11 cellular contexts compared by ENCODE assay signal in the genomic region with DNA sequence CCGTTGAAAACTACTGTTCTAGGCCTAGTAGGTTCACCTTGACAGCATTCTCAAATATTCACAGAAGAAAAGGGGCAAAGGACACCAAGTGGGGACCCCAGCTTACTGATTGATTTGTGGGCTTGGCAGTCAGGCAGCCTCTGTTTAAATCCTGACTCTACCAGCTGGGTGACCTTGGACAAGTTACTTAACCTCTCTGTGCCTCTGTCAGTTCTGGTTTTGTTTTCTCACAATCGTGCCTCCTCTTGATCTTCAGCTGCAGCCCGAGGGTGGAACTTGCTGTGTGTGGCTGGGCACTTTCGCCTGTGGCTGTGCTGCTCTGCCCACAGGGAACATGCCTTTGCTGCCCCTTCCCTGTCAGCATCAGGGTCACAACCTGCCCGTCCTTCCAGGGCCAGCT. TPM values are rescaled to one million over a fixed set of nuclear protein-coding genes. Genes with fewer than 3 reads are reported as not detected.
DNase-seq lines count a peak whose midpoint lies in the region; ATAC-seq, FAIRE-seq and TF ChIP-seq lines count a peak whose summit lies in the region.
"Had no signal": no experiment of that assay in that cellular context is flagged by ENCODE, and none has a peak within 500 bp of the region (broad histone marks: within the 10 kb centered on the region; RNA-seq: fewer than 3 reads in every experiment).

No MANE protein-coding gene starts in this region.

- peak overlapping the region; percentile 69 for H3K9ac ChIP-seq in Loucy (ENCODE audit: low read depth, low read length, poor library complexity, severe bottlenecking)

- no peaks in the 10 kb centered on the region for H3K27me3 ChIP-seq in Loucy (ENCODE audit: insufficient read depth, low read length, poor library complexity, severe bottlenecking)

- H3K9me3 ChIP-seq in A549 (no peaks in the 10 kb centered on the region), Loucy (ENCODE audit: insufficient read depth, low read depth, low read length) (no peaks in the 10 kb centered on the region)

- H3K4me3 ChIP-seq in A549: no peak overlapping the region
- peak overlapping the region; percentile 71 for H3K4me3 ChIP-seq in Loucy (ENCODE audit: low read length, poor library complexity, severe bottlenecking)
- H3K4me3 ChIP-seq: GM23338 had no signal

- H3K27me3 Mint-ChIP-seq in dendritic cell treated with granulocyte-macrophage colony-stimulating factor and Interleukin-4, amounts not matched to agents 40 ng/mL and 50 ng/mL, for 4 days: peaks cover 1% of the 10 kb centered on the region

- H3K36me3 Mint-ChIP-seq in dendritic cell treated with granulocyte-macrophage colony-stimulating factor and Interleukin-4, amounts not matched to agents 40 ng/mL and 50 ng/mL, for 4 days (ENCODE audit: low read depth): peaks cover 6% of the 10 kb centered on the region

- H3K36me3 ChIP-seq in Loucy (ENCODE audit: insufficient read depth, low read length): no peaks in the 10 kb centered on the region; the same call in 1 of the 2 replicates

- WGBS in A549 (ENCODE audit: missing lambda C conversion rate): 58% methylated on average over 5 of the region's 5 CpGs

- peaks cover 42% of the 10 kb centered on the region for H3K4me1 Mint-ChIP-seq in dendritic cell treated with granulocyte-macrophage colony-stimulating factor and Interleukin-4, amounts not matched to agents 40 ng/mL and 50 ng/mL, for 4 days (ENCODE audit: low read depth)

- no peaks in the 10 kb centered on the region for H3K9me2 ChIP-seq in Loucy (replicated peaks; ENCODE audit: low read depth, low read length)

- DNase-seq in A549 (ENCODE audit: low read depth in 1 of 2, low spot score in 1 of 2): no peak
- no peak for DNase-seq in GF-D8 (lab: John Stamatoyannopoulos, UW)
- no peak for DNase-seq in NCI-H1417 (lab: John Stamatoyannopoulos, UW)
- no peak for DNase-seq in frontal cortex (ENCODE audit: low spot score in 2 of 2)
- no peak for DNase-seq in NCI-H2107 treated with DMSO at 0.1 percent for 48 hours (lab: John Stamatoyannopoulos, UW; ENCODE audit: unreplicated experiment)
- DNase-seq: NCI-H446 had no signal

- H4K20me1 ChIP-seq in Loucy (ENCODE audit: insufficient read depth, low read length, poor library complexity, severe bottlenecking): no peaks in the 10 kb centered on the region

- H3K4me2 ChIP-seq in A549 (no peak overlapping the region), Loucy (ENCODE audit: low read depth, low read length, poor library complexity, severe bottlenecking) (peak overlapping the region; percentile 85)
- H3K4me2 ChIP-seq: GM23338 had no signal

- TF ChIP-seq CTCF in A549 (IDR thresholded peaks at IDR 0.05) (no peak), Loucy (conservative IDR thresholded peaks at IDR 0.05; ENCODE audit: low read length) (no peak)

- H3K27ac Mint-ChIP-seq in dendritic cell treated with granulocyte-macrophage colony-stimulating factor and Interleukin-4, amounts not matched to agents 40 ng/mL and 50 ng/mL, for 4 days: peak overlapping the region; percentile 63
- H3K27ac Mint-ChIP-seq: GM23338 had no signal

- POLR2A ChIA-PET in A549 (lab: Yijun Ruan, JAX): no interaction called here

- H3F3A ChIP-seq in Loucy (ENCODE audit: low read depth): no peaks in the 10 kb centered on the region; the same call in 1 of the 2 replicates

- CTCF ChIA-PET in A549 (lab: Yijun Ruan, JAX): interaction anchor here (0.6 to 2.5 kb wide), 11 partner anchors 11 to 234 kb away, joined by 3 to 10 read pairs (median 5); no protein-coding TSS in a partner anchor

- no peak for TF ChIP-seq POLR2A in A549 (IDR thresholded peaks at IDR 0.05; ENCODE audit: low read length)

- FAIRE-seq in A549 (lab: Jason Lieb, UNC) (no peak), frontal cortex (lab: Jason Lieb, UNC) (no peak)

- no peak for TF ChIP-seq RAD21 in A549 (conservative IDR thresholded peaks at IDR 0.05 in 1 of 2, IDR thresholded peaks at IDR 0.05 in 1 of 2)

- H3K4me3 Mint-ChIP-seq in dendritic cell treated with granulocyte-macrophage colony-stimulating factor and Interleukin-4, amounts not matched to agents 40 ng/mL and 50 ng/mL, for 4 days: peak overlapping the region; percentile 80
- H3K4me3 Mint-ChIP-seq: GM23338 had no signal

- no peaks in the 10 kb centered on the region for H3K9me3 Mint-ChIP-seq in dendritic cell treated with granulocyte-macrophage colony-stimulating factor and Interleukin-4, amounts not matched to agents 40 ng/mL and 50 ng/mL, for 4 days
- H3K9me3 Mint-ChIP-seq: GM23338 had no signal

- peaks cover 67% of the 10 kb centered on the region for H3K79me2 ChIP-seq in Loucy (ENCODE audit: insufficient read depth, low read length)

- intact Hi-C loops in dendritic cell treated with granulocyte-macrophage colony-stimulating factor and Interleukin-4, amounts not matched to agents 40 ng/mL and 50 ng/mL, for 4 days (cut with micrococcal nuclease): no loop called here

- H3K4me1 ChIP-seq in A549 (peaks cover 14% of the 10 kb centered on the region; the same call in 2 of the 3 replicates), Loucy (ENCODE audit: insufficient read depth, low read length, poor library complexity, severe bottlenecking) (peaks cover 52% of the 10 kb centered on the region)

- TF ChIP-seq EP300 in A549 (IDR thresholded peaks at IDR 0.05): no peak

- ATAC-seq in A549 (no peak), GM18907 (IDR thresholded peaks at IDR 0.05; ENCODE audit: unreplicated experiment) (peak; percentile 16)
- ATAC-seq: GM23338 had no signal

- H3K27ac ChIP-seq in A549: 0 out of 6 replicates have a peak overlapping the region, but pooled peaks of 1 of the 2 experiments have one; percentile 5
- H3K27ac ChIP-seq: C4-2B had no signal

- no peak overlapping the region for H2AFZ ChIP-seq in Loucy (ENCODE audit: low read length)
- H2AFZ ChIP-seq: GM23338 had no signal

TF ChIP-seq in A549, 52 proteins besides CTCF, POLR2A, EP300 and RAD21:
- TF ChIP-seq KDM1A (IDR thresholded peaks at IDR 0.05; ENCODE audit: low read depth): peak; percentile 52; the same call in 1 of the 2 replicates
- peak; percentile 59 for TF ChIP-seq ZFP36 (IDR thresholded peaks at IDR 0.05; ENCODE audit: borderline replicate concordance, partially characterized antibody)
- no peak for TF ChIP-seq TP53 (CRISPR knock-in tag; IDR thresholded peaks at IDR 0.05)

RNA-seq across cellular contexts. Expression of a gene that starts 17.8 kb away (rescaled TPM):
- polyA plus RNA-seq in A549 (2011; rRNA removed): 20.8 and 26.0 TPM in 2 replicates
- 11.1 and 14.6 TPM in 2 replicates for polyA plus RNA-seq in A549 (2012; cell fraction: cytosol; rRNA removed)
- polyA plus RNA-seq in A549 (2012; cell fraction: nucleus; rRNA removed): 48.9 and 50.0 TPM in 2 replicates
- polyA plus RNA-seq in A549 (2017; fragmentation: RNase III; extraction: RNeasy Plus Mini Kit Qiagen cat#74134 plus additional on column Dnase treatment): 7.0 to 10.4 TPM (median 8.3 TPM) in 3 replicates
- polyA minus RNA-seq in A549 (2011; rRNA and poly(A)+ RNA removed): 25.0 and 25.4 TPM in 2 replicates
- 25.3 TPM for total RNA-seq in frontal cortex
